14 cellular contexts compared by ENCODE assay signal in the genomic region with DNA sequence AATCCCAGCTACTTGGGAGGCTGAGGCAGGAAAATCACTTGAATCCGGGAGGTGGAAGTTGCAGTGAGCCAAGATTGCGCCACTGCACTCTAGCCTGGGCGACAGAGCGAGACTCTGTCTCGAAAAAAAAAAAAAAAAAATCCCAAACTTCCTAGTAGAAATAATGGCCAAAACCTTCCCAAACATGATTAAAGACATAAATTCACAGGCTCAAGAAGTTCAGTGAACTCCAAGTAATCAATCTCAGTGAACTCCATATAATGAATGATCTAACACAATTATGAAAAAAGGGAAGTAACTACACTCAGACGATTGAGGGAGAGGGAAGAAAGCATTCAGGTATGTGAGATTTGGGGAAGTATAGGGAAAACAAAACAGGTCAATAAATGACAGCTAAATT. TPM values are rescaled to one million over a fixed set of nuclear protein-coding genes. Genes with fewer than 3 reads are reported as not detected.
DNase-seq lines count a peak whose midpoint lies in the region; ATAC-seq, FAIRE-seq and TF ChIP-seq lines count a peak whose summit lies in the region.
"Had no signal": no experiment of that assay in that cellular context is flagged by ENCODE, and none has a peak within 500 bp of the region (broad histone marks: within the 10 kb centered on the region; RNA-seq: fewer than 3 reads in every experiment).

No MANE protein-coding gene starts in this region.

- peaks cover 0 to 3% (median 0%) of the 10 kb centered on the region in 7 donors for H3K9me3 Mint-ChIP-seq in CD14-positive monocyte
- H3K9me3 Mint-ChIP-seq: CD4-positive, alpha-beta T cell had no signal

- H3K9ac ChIP-seq in HepG2 (ENCODE audit: insufficient read depth, low read depth, low read length) = no peak overlapping the region
- H3K9ac ChIP-seq: BLaER1 treated with 17β-estradiol and CSF1 and Interleukin-3, amounts not matched to agents 10 nM and 100 nM had no signal

- no peak overlapping the region for H2AFZ ChIP-seq in HepG2 (ENCODE audit: low read length)

- H3K4me2 ChIP-seq in A549 (no peak overlapping the region), HepG2 (ENCODE audit: low read depth, low read length) (no peak overlapping the region)
- H3K4me2 ChIP-seq: BLaER1 treated with 17β-estradiol and CSF1 and Interleukin-3, amounts not matched to agents 10 nM and 100 nM had no signal

- H3K79me2 ChIP-seq in HepG2 (ENCODE audit: insufficient read depth, low read length) = no peaks in the 10 kb centered on the region

- no TSS peak for BruUV-seq in HepG2 (replicated peaks; lab: Mats Ljungman, UMichigan)

- H4K20me1 ChIP-seq in HepG2 (ENCODE audit: insufficient read depth, low read length) = no peaks in the 10 kb centered on the region
- H4K20me1 ChIP-seq: BLaER1 treated with 17β-estradiol and CSF1 and Interleukin-3, amounts not matched to agents 10 nM and 100 nM had no signal

- H3K27me3 Mint-ChIP-seq in CD14-positive monocyte (ENCODE audit: low read depth in 3 of 3) = peaks cover 0 to 3% (median 0%) of the 10 kb centered on the region in 3 donors
- no peaks in the 10 kb centered on the region for H3K27me3 Mint-ChIP-seq in T-helper 17 cell
- H3K27me3 Mint-ChIP-seq: CD4-positive, alpha-beta T cell had no signal

- TF ChIP-seq POLR2A in A549 (IDR thresholded peaks at IDR 0.05; ENCODE audit: low read length) (no peak), HepG2 (IDR thresholded peaks at IDR 0.05; ENCODE audit: insufficient read depth in 1 of 2, low read depth in 2 of 2, low read length in 2 of 2) (no peak)

- TF ChIP-seq RAD21 in A549 (conservative IDR thresholded peaks at IDR 0.05 in 1 of 2, IDR thresholded peaks at IDR 0.05 in 1 of 2) (no peak), HepG2 (CRISPR knock-in tag; IDR thresholded peaks at IDR 0.05) (no peak)

- H3K27ac Mint-ChIP-seq in CD14-positive monocyte (peak overlapping the region in 4 of 7 donors; percentile 33 to 78 (median 48)), T-helper 17 cell (peak overlapping the region; percentile 73)
- H3K27ac Mint-ChIP-seq: CD4-positive, alpha-beta T cell; H9 had no signal

- no peaks in the 10 kb centered on the region for H3K27me3 ChIP-seq in HepG2 (ENCODE audit: control insufficient read depth in 1 of 2, insufficient read depth in 2 of 2, low read length in 2 of 2)
- H3K27me3 ChIP-seq: BLaER1 treated with 17β-estradiol and CSF1 and Interleukin-3, amounts not matched to agents 10 nM and 100 nM had no signal

- in situ Hi-C loops in HepG2 (cut with HindIII; ENCODE audit: extremely low pct_ligation_motif_present, low pct_unique_long_range_greater_than_20kb) = no loop called here

- no peaks in the 10 kb centered on the region for H3K36me3 ChIP-seq in HepG2 (replicated peaks in 1 of 2; ENCODE audit: control insufficient read depth in 1 of 2, insufficient read depth in 2 of 2, low read length in 2 of 2)

- H3K4me1 ChIP-seq in A549 (peaks cover 3% of the 10 kb centered on the region; the same call in 2 of the 3 replicates), HepG2 (ENCODE audit: insufficient read depth, low read length) (no peaks in the 10 kb centered on the region)

- FAIRE-seq in A549 (lab: Jason Lieb, UNC) (peak; percentile 72), HepG2 (lab: Jason Lieb, UNC) (no peak)
- FAIRE-seq: GM12891 had no signal

- ATAC-seq in A549 = no peak
- ATAC-seq in T-helper 17 cell = no peak
- ATAC-seq in HepG2 = no peak
- no peak for ATAC-seq in GM18517 (IDR thresholded peaks at IDR 0.05; ENCODE audit: unreplicated experiment)

- H3K4me3 Mint-ChIP-seq in CD14-positive monocyte (peak overlapping the region; percentile 20 to 55), T-helper 17 cell (no peak overlapping the region)
- H3K4me3 Mint-ChIP-seq: CD4-positive, alpha-beta T cell; H9 had no signal

- no peak overlapping the region for H3K4me3 ChIP-seq in A549
- no peak overlapping the region for H3K4me3 ChIP-seq in HepG2 (replicated peaks in 1 of 3; ENCODE audit: insufficient read depth in 1 of 3, low read depth in 2 of 3, low read length in 3 of 3)
- H3K4me3 ChIP-seq: BLaER1 treated with 17β-estradiol and CSF1 and Interleukin-3, amounts not matched to agents 10 nM and 100 nM had no signal

- peaks cover 0 to 21% of the 10 kb centered on the region in 2 donors for H3K36me3 Mint-ChIP-seq in CD14-positive monocyte
- peaks cover 6% of the 10 kb centered on the region for H3K36me3 Mint-ChIP-seq in T-helper 17 cell (ENCODE audit: low read depth)

- TF ChIP-seq EP300 in A549 (IDR thresholded peaks at IDR 0.05) = no peak
- TF ChIP-seq EP300 in HepG2 (IDR thresholded peaks at IDR 0.05; ENCODE audit: low read depth in 2 of 2, low read length in 2 of 2) = no peak
- no peak for TF ChIP-seq EP300 in HepG2 (CRISPR knock-in tag; IDR thresholded peaks at IDR 0.05; ENCODE audit: borderline replicate concordance)

- H3K9me3 ChIP-seq in A549 (no peaks in the 10 kb centered on the region), T-helper 17 cell (ENCODE audit: control insufficient read depth, low read length, poor library complexity, severe bottlenecking) (no peaks in the 10 kb centered on the region), HepG2 (ENCODE audit: low read length) (no peaks in the 10 kb centered on the region)

- DNase-seq in A549 (ENCODE audit: low read depth in 1 of 2, low spot score in 1 of 2) (no peak), CD14-positive monocyte (ENCODE audit: low spot score) (no peak), MV-4-11 (lab: John Stamatoyannopoulos, UW) (peak; percentile 0), T-helper 17 cell (no peak), HepG2 (ENCODE audit: low spot score) (no peak), cardiac septum (ENCODE audit: low spot score) (no peak), NCI-H1048 (lab: John Stamatoyannopoulos, UW) (no peak)
- DNase-seq: CD4-positive, alpha-beta T cell; DMS79; GOT3; H9 had no signal

- TF ChIP-seq CTCF in A549 (IDR thresholded peaks at IDR 0.05) = no peak
- TF ChIP-seq CTCF in CD14-positive monocyte (IDR thresholded peaks at IDR 0.05) = no peak
- no peak for TF ChIP-seq CTCF in HepG2 (CRISPR knock-in tag; IDR thresholded peaks at IDR 0.05)

- CTCF ChIA-PET in A549 (lab: Yijun Ruan, JAX) = interaction anchor here (0.7 kb wide), 1 partner anchor 82 kb away, joined by 3 read pairs; no protein-coding TSS in a partner anchor
- CTCF ChIA-PET in HepG2 (lab: Yijun Ruan, JAX; ENCODE audit: low intra/inter-chr PET ratio, low total read pairs) = no interaction called here

- H3K27ac ChIP-seq in A549 (no peak overlapping the region), HepG2 (ENCODE audit: extremely low read length, insufficient read depth, low read length) (no peak overlapping the region)
- H3K27ac ChIP-seq: BLaER1 treated with 17β-estradiol and CSF1 and Interleukin-3, amounts not matched to agents 10 nM and 100 nM had no signal

- POLR2A ChIA-PET in A549 (lab: Yijun Ruan, JAX) = no interaction called here
- POLR2A ChIA-PET in HepG2 (lab: Yijun Ruan, JAX) = no interaction called here

- H3K4me1 Mint-ChIP-seq in CD14-positive monocyte (peaks cover 17% of the 10 kb centered on the region), T-helper 17 cell (peaks cover 16% of the 10 kb centered on the region)

- WGBS in A549 (ENCODE audit: missing lambda C conversion rate) = 97% methylated on average over 3 of the region's 6 CpGs
- WGBS in HepG2 (ENCODE audit: low lambda C conversion rate) = 98% methylated on average over 5 of the region's 6 CpGs

- intact Hi-C loops in CD14-positive monocyte (cut with micrococcal nuclease) (no loop called here), HepG2 (cut with micrococcal nuclease; ENCODE audit: unreplicated experiment) (no loop called here), cardiac septum (cut with DNase I) (no loop called here)

TF ChIP-seq in A549, 52 proteins besides CTCF, POLR2A, EP300 and RAD21 (continues in another document):
- TF ChIP-seq RFX5 (IDR thresholded peaks at IDR 0.05) = no peak
- TF ChIP-seq KDM5A (IDR thresholded peaks at IDR 0.05) = no peak
- no peak for TF ChIP-seq FOSL2 (IDR thresholded peaks at IDR 0.05)
- no peak for TF ChIP-seq FOSL2 (CRISPR knock-in tag; IDR thresholded peaks at IDR 0.05)

TF ChIP-seq in HepG2, 621 proteins besides CTCF, POLR2A, EP300 and RAD21:
- TF ChIP-seq CREB1 (IDR thresholded peaks at IDR 0.05) (no peak), CREB1 (CRISPR knock-in tag; IDR thresholded peaks at IDR 0.05) (no peak), FOXA3 (CRISPR knock-in tag; IDR thresholded peaks at IDR 0.05) (no peak), ZBTB8A (CRISPR knock-in tag; IDR thresholded peaks at IDR 0.05; ENCODE audit: borderline replicate concordance, low read depth) (no peak)
TF ChIP-seq in HepG2: peak in this region for 0.

RNA-seq across cellular contexts. Expression of gene FUNDC1, which starts 6.5 kb away (rescaled TPM):
- polyA plus RNA-seq in A549 (2011; rRNA removed) (32.7 and 37.6 TPM in 2 replicates), A549 (2017; fragmentation: RNase III; extraction: RNeasy Plus Mini Kit Qiagen cat#74134 plus additional on column Dnase treatment) (37.4 to 39.6 TPM (median 38.8 TPM) in 3 replicates), CD14-positive monocyte (10 to 100 TPM in 1 of 2 donors, 1 to 10 TPM in 1; 8.5 to 10.2 TPM), HepG2 (2011; rRNA removed) (8.9 and 11.9 TPM in 2 replicates)
- polyA plus RNA-seq in A549 (2012; cell fraction: cytosol; rRNA removed) = 14.3 and 15.7 TPM in 2 replicates
- 2.9 and 5.8 TPM in 2 replicates for polyA plus RNA-seq in A549 (2012; cell fraction: nucleus; rRNA removed)
- 3.6 and 3.8 TPM in 2 replicates for polyA minus RNA-seq in A549 (2011; rRNA and poly(A)+ RNA removed)
- total RNA-seq in T-helper 17 cell (1 to 10 TPM; 5.1 to 5.4 TPM), HepG2 (2016; rRNA removed; fragmentation: Illumina TruSeq; extraction: Trizol) (13.9 and 20.3 TPM in 2 replicates), cardiac septum (28.8 TPM)
- 15.3 and 16.4 TPM in 2 replicates for total RNA-seq in HepG2 (2016; cell fraction: cytosol; rRNA removed; fragmentation: Illumina TruSeq; extraction: Trizol; ENCODE audit: low read depth)
- total RNA-seq in HepG2 (2016; cell fraction: insoluble cytoplasmic fraction; rRNA removed; fragmentation: Illumina TruSeq; extraction: Trizol) = 14.2 and 20.6 TPM in 2 replicates
- total RNA-seq in HepG2 (2016; cell fraction: membrane; rRNA removed; fragmentation: Illumina TruSeq; extraction: Trizol) = 11.1 and 11.4 TPM in 2 replicates
- total RNA-seq in HepG2 (2016; cell fraction: nucleus; rRNA removed; fragmentation: Illumina TruSeq; extraction: Trizol) = 7.9 and 8.8 TPM in 2 replicates
- polyA plus RNA-seq in HepG2 (2011; cell fraction: cytosol; rRNA removed) = 7.1 and 10.0 TPM in 2 replicates
- 2.6 and 2.9 TPM in 2 replicates for polyA plus RNA-seq in HepG2 (2011; cell fraction: nucleus; rRNA removed)
- 12.9 and 15.3 TPM in 2 replicates for polyA plus RNA-seq in HepG2 (2012)
- polyA plus RNA-seq in HepG2 (2016; cell fraction: cytosol; fragmentation: Illumina TruSeq; extraction: Trizol; ENCODE audit: low read depth) = 4.3 and 6.8 TPM in 2 replicates
- 31.7 and 37.4 TPM in 2 replicates for polyA plus RNA-seq in HepG2 (2016; cell fraction: insoluble cytoplasmic fraction; fragmentation: Illumina TruSeq; extraction: Trizol; ENCODE audit: low read depth)
- polyA plus RNA-seq in HepG2 (2016; cell fraction: membrane; fragmentation: Illumina TruSeq; extraction: Trizol; ENCODE audit: low read depth) = 10.3 and 10.4 TPM in 2 replicates
- 22.8 and 26.5 TPM in 2 replicates for polyA plus RNA-seq in HepG2 (2016; cell fraction: nucleus; fragmentation: Illumina TruSeq; extraction: Trizol; ENCODE audit: insufficient read depth, low read depth)
- polyA minus RNA-seq in HepG2 (2011; rRNA and poly(A)+ RNA removed; ENCODE audit: low replicate concordance) = 2.1 and 5.7 TPM in 2 replicates
- polyA minus RNA-seq in HepG2 (2011; cell fraction: cytosol; rRNA and poly(A)+ RNA removed) = 4.1 and 5.0 TPM in 2 replicates
- polyA minus RNA-seq in HepG2 (2011; cell fraction: nucleus; rRNA and poly(A)+ RNA removed) = 3.0 and 6.1 TPM in 2 replicates
